Comparison of ENCODE assay signal across 22 cellular contexts in the genomic region with DNA sequence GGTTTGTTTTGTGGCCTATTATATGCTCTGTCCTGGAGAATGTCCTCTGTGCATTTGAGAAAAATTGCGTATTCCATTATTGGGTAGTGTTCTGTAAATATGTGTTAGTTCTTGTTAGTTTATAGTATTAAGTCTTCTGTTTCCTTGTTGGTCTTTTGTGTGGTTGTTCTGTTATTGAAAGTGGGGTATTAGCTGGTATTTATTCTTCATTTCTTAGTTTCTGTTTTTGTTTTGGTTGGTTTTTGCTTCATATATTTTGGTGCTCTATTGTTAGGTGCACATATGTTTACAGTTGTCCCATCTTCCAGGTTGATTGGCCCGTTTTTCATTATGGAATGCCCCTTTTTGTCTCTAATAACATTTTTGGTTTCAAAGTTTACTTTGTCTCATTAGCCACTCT.
"Had no signal": no experiment of that assay in that cellular context is flagged by ENCODE, and none has a peak within 500 bp of the region (broad histone marks: within the 10 kb centered on the region; RNA-seq: fewer than 3 reads in every experiment).

No MANE protein-coding gene starts in this region.

- H3K9me3 ChIP-seq: gastrocnemius medialis, right lobe of liver, tibial artery, uterus had no signal

- H3K79me2 ChIP-seq: parathyroid adenoma had no signal

- FAIRE-seq: islet of Langerhans had no signal

- ATAC-seq: effector memory CD8-positive, alpha-beta T cell; gastrocnemius medialis; heart right ventricle; left lobe of liver; naive thymus-derived CD4-positive, alpha-beta T cell; psoas muscle; right lobe of liver; stimulated activated effector memory CD8-positive, alpha-beta T cell treated with anti-CD3 and anti-CD28 coated beads, Interleukin-12 subunit alpha, Interleukin-12 subunit beta, amount 100 ng/mL, for 72 hours; stimulated activated naive CD8-positive, alpha-beta T cell treated with anti-CD3 and anti-CD28 coated beads, Interleukin-15, Interleukin-2, amounts not matched to agents 100 U/mL and 50 U/mL, for 24 hours had no signal

- DNase-seq: effector memory CD8-positive, alpha-beta T cell; gastrocnemius medialis; heart right ventricle; hypothalamus; mammary epithelial cell; naive thymus-derived CD4-positive, alpha-beta T cell; nephron progenitor cell; psoas muscle; retina; right lobe of liver; stimulated activated CD4-positive, alpha-beta T cell treated with anti-CD3 and anti-CD28 coated beads, Interleukin-4, amount 100 ng/mL, for 1 hour; stimulated activated CD8-positive, alpha-beta memory T cell treated with anti-CD3 and anti-CD28 coated beads, Interleukin-4, amount 100 ng/mL, for 48 hours; stimulated activated naive CD8-positive, alpha-beta T cell treated with anti-CD3 and anti-CD28 coated beads, Interleukin-15, Interleukin-2, amounts not matched to agents 100 U/mL and 50 U/mL, for 24 hours; tibial artery; upper lobe of left lung; uterus had no signal

- H3K36me3 ChIP-seq: esophagus muscularis mucosa, gastrocnemius medialis, right lobe of liver, tibial artery, upper lobe of left lung, uterus had no signal

- H2AFZ ChIP-seq: parathyroid adenoma had no signal

- H3K27me3 ChIP-seq: esophagus muscularis mucosa, gastrocnemius medialis, heart right ventricle, right lobe of liver, tibial artery, upper lobe of left lung, uterus had no signal

- H3K4me3 ChIP-seq: esophagus muscularis mucosa, gastrocnemius medialis, heart right ventricle, psoas muscle, right lobe of liver, tibial artery, upper lobe of left lung, uterus had no signal

- H3K4me1 ChIP-seq: parathyroid adenoma, psoas muscle, right lobe of liver, uterus had no signal

- H3K27ac ChIP-seq: epithelial cell of prostate, esophagus muscularis mucosa, gastrocnemius medialis, heart right ventricle, parathyroid adenoma, psoas muscle, right lobe of liver, tibial artery, upper lobe of left lung, uterus had no signal

- H3K9ac ChIP-seq: parathyroid adenoma had no signal
